In genomic region chr4:145895056-145895455, GRCh38 we compare ENCODE assay signal across 1 cellular context.
TF ChIP-seq lines count a peak whose summit lies in the region.

No MANE protein-coding gene starts in this region.

TF ChIP-seq in WTC11, 78 proteins besides CTCF, POLR2A, EP300 and RAD21 (continued from another document):
- TF ChIP-seq, protein P1, sequence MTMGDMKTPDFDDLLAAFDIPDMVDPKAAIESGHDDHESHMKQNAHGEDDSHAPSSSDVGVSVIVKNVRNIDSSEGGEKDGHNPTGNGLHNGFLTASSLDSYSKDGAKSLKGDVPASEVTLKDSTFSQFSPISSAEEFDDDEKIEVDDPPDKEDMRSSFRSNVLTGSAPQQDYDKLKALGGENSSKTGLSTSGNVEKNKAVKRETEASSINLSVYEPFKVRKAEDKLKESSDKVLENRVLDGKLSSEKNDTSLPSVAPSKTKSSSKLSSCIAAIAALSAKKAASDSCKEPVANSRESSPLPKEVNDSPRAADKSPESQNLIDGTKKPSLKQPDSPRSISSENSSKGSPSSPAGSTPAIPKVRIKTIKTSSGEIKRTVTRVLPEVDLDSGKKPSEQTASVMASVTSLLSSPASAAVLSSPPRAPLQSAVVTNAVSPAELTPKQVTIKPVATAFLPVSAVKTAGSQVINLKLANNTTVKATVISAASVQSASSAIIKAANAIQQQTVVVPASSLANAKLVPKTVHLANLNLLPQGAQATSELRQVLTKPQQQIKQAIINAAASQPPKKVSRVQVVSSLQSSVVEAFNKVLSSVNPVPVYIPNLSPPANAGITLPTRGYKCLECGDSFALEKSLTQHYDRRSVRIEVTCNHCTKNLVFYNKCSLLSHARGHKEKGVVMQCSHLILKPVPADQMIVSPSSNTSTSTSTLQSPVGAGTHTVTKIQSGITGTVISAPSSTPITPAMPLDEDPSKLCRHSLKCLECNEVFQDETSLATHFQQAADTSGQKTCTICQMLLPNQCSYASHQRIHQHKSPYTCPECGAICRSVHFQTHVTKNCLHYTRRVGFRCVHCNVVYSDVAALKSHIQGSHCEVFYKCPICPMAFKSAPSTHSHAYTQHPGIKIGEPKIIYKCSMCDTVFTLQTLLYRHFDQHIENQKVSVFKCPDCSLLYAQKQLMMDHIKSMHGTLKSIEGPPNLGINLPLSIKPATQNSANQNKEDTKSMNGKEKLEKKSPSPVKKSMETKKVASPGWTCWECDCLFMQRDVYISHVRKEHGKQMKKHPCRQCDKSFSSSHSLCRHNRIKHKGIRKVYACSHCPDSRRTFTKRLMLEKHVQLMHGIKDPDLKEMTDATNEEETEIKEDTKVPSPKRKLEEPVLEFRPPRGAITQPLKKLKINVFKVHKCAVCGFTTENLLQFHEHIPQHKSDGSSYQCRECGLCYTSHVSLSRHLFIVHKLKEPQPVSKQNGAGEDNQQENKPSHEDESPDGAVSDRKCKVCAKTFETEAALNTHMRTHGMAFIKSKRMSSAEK (CRISPR knock-in tag; IDR thresholded peaks at IDR 0.05; ENCODE audit: borderline replicate concordance): no peak
- TF ChIP-seq E2F5 (CRISPR knock-in tag; IDR thresholded peaks at IDR 0.05): no peak
- TF ChIP-seq E2F4 (CRISPR knock-in tag; IDR thresholded peaks at IDR 0.05; ENCODE audit: borderline replicate concordance, low read depth): no peak
- TF ChIP-seq ATF1 (CRISPR knock-in tag; IDR thresholded peaks at IDR 0.05): no peak
- no peak for TF ChIP-seq MYBL2 (CRISPR knock-in tag; IDR thresholded peaks at IDR 0.05)
- no peak for TF ChIP-seq GTF2I (CRISPR knock-in tag; conservative IDR thresholded peaks at IDR 0.05)
- TF ChIP-seq NR3C1 (CRISPR knock-in tag; conservative IDR thresholded peaks at IDR 0.05; ENCODE audit: low read depth): no peak
- TF ChIP-seq CREB1 (CRISPR knock-in tag; IDR thresholded peaks at IDR 0.05): no peak
- no peak for TF ChIP-seq TEAD1 (CRISPR knock-in tag; IDR thresholded peaks at IDR 0.05)
- TF ChIP-seq ZNF219 (CRISPR knock-in tag; IDR thresholded peaks at IDR 0.05; ENCODE audit: borderline replicate concordance): no peak
- no peak for TF ChIP-seq NFYB (CRISPR knock-in tag; conservative IDR thresholded peaks at IDR 0.05; ENCODE audit: low read depth)
- no peak for TF ChIP-seq ZNF423 (CRISPR knock-in tag; IDR thresholded peaks at IDR 0.05)
- no peak for TF ChIP-seq FOXJ3 (CRISPR knock-in tag; IDR thresholded peaks at IDR 0.05; ENCODE audit: borderline replicate concordance)
- TF ChIP-seq ZNF138 (CRISPR knock-in tag; conservative IDR thresholded peaks at IDR 0.05): no peak
- no peak for TF ChIP-seq JAZF1 (CRISPR knock-in tag; IDR thresholded peaks at IDR 0.05)
